11 cellular contexts compared by ENCODE assay signal in the genomic region with DNA sequence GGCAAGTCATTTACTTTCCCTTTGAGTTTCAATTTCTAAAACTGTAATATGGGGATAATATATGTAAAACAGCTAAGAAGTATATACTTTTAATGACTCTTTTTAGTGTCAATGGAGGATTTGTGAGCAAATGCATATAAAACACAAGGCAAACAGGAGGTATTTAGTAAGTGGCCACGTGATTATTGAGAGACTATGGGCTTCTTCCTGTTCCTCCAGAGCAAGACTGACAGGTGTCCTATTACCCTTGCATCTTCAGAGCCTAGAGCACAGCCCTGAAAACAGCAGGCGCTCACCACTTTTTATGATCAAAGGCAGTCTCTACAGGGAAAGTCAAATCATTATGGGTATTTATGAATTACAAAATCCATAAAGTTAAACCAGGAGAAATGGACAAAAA. TPM values are rescaled to one million over a fixed set of nuclear protein-coding genes. Genes with fewer than 3 reads are reported as not detected.
A peak's percentile ranks its signal among the peaks of the same experiment; 100 is the strongest.
DNase-seq lines count a peak whose midpoint lies in the region; ATAC-seq lines count a peak whose summit lies in the region.
"Had no signal": no experiment of that assay in that cellular context is flagged by ENCODE, and none has a peak within 500 bp of the region (broad histone marks: within the 10 kb centered on the region; RNA-seq: fewer than 3 reads in every experiment).

No MANE protein-coding gene starts in this region.

- H3K4me1 Mint-ChIP-seq in activated naive CD4-positive, alpha-beta T cell treated with anti-CD3 and anti-CD28 coated beads, Interleukin-2, amount 50 U/mL, for 24 hours, result peaks cover 16% of the 10 kb centered on the region
- H3K4me1 Mint-ChIP-seq in stimulated activated naive B cell treated with anti-CD40 and anti-IgM and Interleukin-4, amounts not matched to agents 10 μg/mL and 1 μg/mL and 100 μg/mL, for 72 hours, result peaks cover 11 to 28% of the 10 kb centered on the region in 2 donors

- no peak overlapping the region for H3K9ac ChIP-seq in endocrine pancreas (ENCODE audit: control insufficient read depth, insufficient read depth, low read length)

- H3K36me3 Mint-ChIP-seq in activated naive CD4-positive, alpha-beta T cell treated with anti-CD3 and anti-CD28 coated beads, Interleukin-2, amount 50 U/mL, for 24 hours, result no peaks in the 10 kb centered on the region
- H3K36me3 Mint-ChIP-seq in stimulated activated naive B cell treated with anti-CD40 and anti-IgM and Interleukin-4, amounts not matched to agents 10 μg/mL and 1 μg/mL and 100 μg/mL, for 72 hours, result peaks cover 0 to 1% of the 10 kb centered on the region in 2 donors

- H3K27me3 ChIP-seq in endocrine pancreas (ENCODE audit: control insufficient read depth, insufficient read depth, low read length), result no peaks in the 10 kb centered on the region

- H3K4me3 ChIP-seq in endocrine pancreas (ENCODE audit: control insufficient read depth, insufficient read depth, low read length), result peak overlapping the region; percentile 75

- H3K27me3 Mint-ChIP-seq in activated naive CD4-positive, alpha-beta T cell treated with anti-CD3 and anti-CD28 coated beads, Interleukin-2, amount 50 U/mL, for 24 hours, result peaks cover 46% of the 10 kb centered on the region
- peaks cover 22 to 28% of the 10 kb centered on the region in 2 donors for H3K27me3 Mint-ChIP-seq in stimulated activated naive B cell treated with anti-CD40 and anti-IgM and Interleukin-4, amounts not matched to agents 10 μg/mL and 1 μg/mL and 100 μg/mL, for 72 hours

- H3K27ac Mint-ChIP-seq in activated naive CD4-positive, alpha-beta T cell treated with anti-CD3 and anti-CD28 coated beads, Interleukin-2, amount 50 U/mL, for 24 hours, result no peak overlapping the region
- no peak overlapping the region for H3K27ac Mint-ChIP-seq in stimulated activated naive B cell treated with anti-CD40 and anti-IgM and Interleukin-4, amounts not matched to agents 10 μg/mL and 1 μg/mL and 100 μg/mL, for 72 hours

- no peak for DNase-seq in activated naive CD4-positive, alpha-beta T cell (lab: John Stamatoyannopoulos, UW)
- DNase-seq in NCI-H69 (lab: John Stamatoyannopoulos, UW), result peak; percentile 34
- DNase-seq in stimulated activated naive B cell treated with anti-CD40 and anti-IgM and Interleukin-4, amounts not matched to agents 10 μg/mL and 1 μg/mL and 100 μg/mL, for 72 hours, result no peak
- DNase-seq in mesenteric fat pad (ENCODE audit: low spot score), result no peak
- no peak for DNase-seq in anterior cingulate cortex (lab: John Stamatoyannopoulos, UW)
- DNase-seq: amniotic stem cell, NCI-H1436, stomach had no signal

- H3K9me3 ChIP-seq in endocrine pancreas (ENCODE audit: control insufficient read depth, low read length), result no peaks in the 10 kb centered on the region
- H3K9me3 ChIP-seq: stomach had no signal

- no peak for ATAC-seq in stimulated activated naive B cell treated with anti-CD40 and anti-IgM and Interleukin-4, amounts not matched to agents 10 μg/mL and 1 μg/mL and 100 μg/mL, for 72 hours (replicated peaks)
- no peak for ATAC-seq in HG03108 (IDR thresholded peaks at IDR 0.05; ENCODE audit: unreplicated experiment)

- no peaks in the 10 kb centered on the region for H3K4me1 ChIP-seq in endocrine pancreas (ENCODE audit: control insufficient read depth, insufficient read depth, low read length)

- H3K4me3 Mint-ChIP-seq in activated naive CD4-positive, alpha-beta T cell treated with anti-CD3 and anti-CD28 coated beads, Interleukin-2, amount 50 U/mL, for 24 hours, result peak overlapping the region; percentile 64
- peak overlapping the region; percentile 85 to 86 for H3K4me3 Mint-ChIP-seq in stimulated activated naive B cell treated with anti-CD40 and anti-IgM and Interleukin-4, amounts not matched to agents 10 μg/mL and 1 μg/mL and 100 μg/mL, for 72 hours

- H3K9me3 Mint-ChIP-seq in activated naive CD4-positive, alpha-beta T cell treated with anti-CD3 and anti-CD28 coated beads, Interleukin-2, amount 50 U/mL, for 24 hours, result no peaks in the 10 kb centered on the region
- no peaks in the 10 kb centered on the region for H3K9me3 Mint-ChIP-seq in stimulated activated naive B cell treated with anti-CD40 and anti-IgM and Interleukin-4, amounts not matched to agents 10 μg/mL and 1 μg/mL and 100 μg/mL, for 72 hours

- H3K36me3 ChIP-seq in endocrine pancreas (ENCODE audit: control insufficient read depth, insufficient read depth, low read length), result no peaks in the 10 kb centered on the region
- H3K36me3 ChIP-seq: stomach had no signal

RNA-seq across cellular contexts. Expression of gene ROR1, which starts 0.9 kb away (rescaled TPM):
- 12.3 TPM for total RNA-seq in mesenteric fat pad
